In the genomic region with DNA sequence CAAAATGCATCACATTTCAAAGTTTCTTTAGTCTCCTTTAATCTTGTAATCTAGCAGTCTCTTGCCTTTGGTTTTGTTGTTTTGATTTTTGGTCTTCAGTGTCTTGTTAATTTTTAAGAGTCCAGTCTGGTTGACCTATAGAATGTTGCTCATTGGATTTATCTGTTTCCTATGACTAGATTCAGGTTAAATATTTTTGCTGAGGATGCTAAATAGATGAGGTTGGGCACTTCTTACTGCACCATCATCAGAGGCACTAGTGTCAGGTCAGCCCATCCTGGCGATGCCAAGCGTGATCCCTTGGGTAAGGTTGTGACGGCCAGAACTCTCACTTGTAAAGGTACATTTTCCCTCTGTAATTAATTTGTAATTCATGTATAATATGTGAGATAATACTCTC, we compare ENCODE assay signal across 1 cellular context.
TF ChIP-seq lines count a peak whose summit lies in the region.

No MANE protein-coding gene starts in this region.

TF ChIP-seq in K562, 482 proteins besides CTCF, POLR2A, EP300 and RAD21 (continued from another document):
- TF ChIP-seq, protein P1, sequence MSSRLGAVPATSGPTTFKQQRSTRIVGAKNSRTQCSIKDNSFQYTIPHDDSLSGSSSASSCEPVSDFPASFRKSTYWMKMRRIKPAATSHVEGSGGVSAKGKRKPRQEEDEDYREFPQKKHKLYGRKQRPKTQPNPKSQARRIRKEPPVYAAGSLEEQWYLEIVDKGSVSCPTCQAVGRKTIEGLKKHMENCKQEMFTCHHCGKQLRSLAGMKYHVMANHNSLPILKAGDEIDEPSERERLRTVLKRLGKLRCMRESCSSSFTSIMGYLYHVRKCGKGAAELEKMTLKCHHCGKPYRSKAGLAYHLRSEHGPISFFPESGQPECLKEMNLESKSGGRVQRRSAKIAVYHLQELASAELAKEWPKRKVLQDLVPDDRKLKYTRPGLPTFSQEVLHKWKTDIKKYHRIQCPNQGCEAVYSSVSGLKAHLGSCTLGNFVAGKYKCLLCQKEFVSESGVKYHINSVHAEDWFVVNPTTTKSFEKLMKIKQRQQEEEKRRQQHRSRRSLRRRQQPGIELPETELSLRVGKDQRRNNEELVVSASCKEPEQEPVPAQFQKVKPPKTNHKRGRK (tag; IDR thresholded peaks at IDR 0.05): no peak
- TF ChIP-seq ZNF316 (IDR thresholded peaks at IDR 0.05): peak; percentile 79
